Comparison of ENCODE assay signal across 1 cellular context in genomic region chr10:100969175-100970075, GRCh38.
TF ChIP-seq lines count a peak whose summit lies in the region.

SEMA4G (plus strand) TSS chr10:100969504; CDS start chr10:100972913, 3,409 bp downstream.

TF ChIP-seq in K562, 482 proteins besides CTCF, POLR2A, EP300 and RAD21 (continued from another document):
- peak; percentile 83 for TF ChIP-seq CTCFL (IDR thresholded peaks at IDR 0.05; ENCODE audit: borderline replicate concordance, insufficient read depth, low read depth, low read length, poor library complexity, severe bottlenecking)
- TF ChIP-seq ZBTB7A (IDR thresholded peaks at IDR 0.05; ENCODE audit: borderline replicate concordance, control insufficient read depth, low read depth, low read length) = peak; percentile 89
- TF ChIP-seq FOXP4 (CRISPR knock-in tag; IDR thresholded peaks at IDR 0.05; ENCODE audit: borderline replicate concordance) = 0 out of 2 replicates have a peak, but pooled peaks have one; percentile 62
- TF ChIP-seq NRF1 (conservative IDR thresholded peaks at IDR 0.05 in 1 of 2, IDR thresholded peaks at IDR 0.05 in 1 of 2) = 0 out of 4 replicates have a peak, but pooled peaks of 1 of the 2 experiments have one; percentile 11
- TF ChIP-seq ARID4B (CRISPR knock-in tag; IDR thresholded peaks at IDR 0.05) = 0 out of 2 replicates have a peak, but pooled peaks have one; percentile 30
- no peak for TF ChIP-seq ZNF212 (CRISPR knock-in tag; IDR thresholded peaks at IDR 0.05)
- no peak for TF ChIP-seq NBN (IDR thresholded peaks at IDR 0.05; ENCODE audit: low read depth)
- no peak for TF ChIP-seq TBL1XR1 (IDR thresholded peaks at IDR 0.05; ENCODE audit: low read length in 2 of 2)
- peak in 1 of 2 experiments; percentile 68; a peak in 2 of 4 replicates for TF ChIP-seq MAZ (CRISPR knock-in tag; conservative IDR thresholded peaks at IDR 0.05 in 1 of 2, IDR thresholded peaks at IDR 0.05 in 1 of 2)
